Comparison of ENCODE assay signal across 16 cellular contexts in the genomic region with DNA sequence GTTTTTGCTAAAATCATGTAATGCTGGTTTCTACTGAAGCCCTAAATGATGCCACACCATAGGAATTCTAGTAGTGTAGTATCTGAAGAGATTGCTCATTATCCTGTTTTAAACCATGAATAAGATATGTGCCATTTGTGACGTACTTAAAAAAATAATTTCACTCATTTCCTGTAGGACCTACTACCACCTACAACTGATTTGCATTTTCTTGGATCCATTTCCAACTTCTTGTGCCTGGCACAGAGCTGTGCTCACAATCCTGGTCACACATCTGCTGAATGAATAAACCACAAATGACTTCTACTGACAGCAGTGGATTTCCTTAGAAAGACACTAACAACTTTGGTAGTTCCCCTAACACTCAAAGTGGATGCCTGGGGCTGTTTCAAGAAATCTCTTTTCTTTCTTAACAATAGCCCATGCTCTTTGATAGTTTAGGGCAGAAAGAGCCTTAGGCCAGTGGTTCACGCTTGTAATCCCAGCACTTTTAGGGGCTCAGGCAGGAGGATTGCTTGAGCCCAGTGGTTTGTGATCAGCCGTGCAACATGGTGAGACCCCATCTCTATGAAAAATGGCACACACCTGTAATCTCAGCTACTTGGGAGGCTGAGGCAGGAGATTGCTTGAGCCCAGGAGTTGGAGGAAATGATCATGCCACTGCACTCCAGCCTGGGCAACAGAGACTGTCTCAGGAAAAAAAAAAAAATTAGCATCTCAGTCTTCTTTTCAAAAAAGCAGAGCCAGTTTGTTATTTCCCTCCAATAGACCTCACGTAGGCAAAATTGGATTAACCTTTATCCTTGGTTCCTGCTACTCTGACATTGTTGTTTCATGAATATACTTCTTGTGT. TPM values are rescaled to one million over a fixed set of nuclear protein-coding genes. Genes with fewer than 3 reads are reported as not detected.
DNase-seq lines count a peak whose midpoint lies in the region; ATAC-seq and TF ChIP-seq lines count a peak whose summit lies in the region.
"Had no signal": no experiment of that assay in that cellular context is flagged by ENCODE, and none has a peak within 500 bp of the region (broad histone marks: within the 10 kb centered on the region; RNA-seq: fewer than 3 reads in every experiment).

No MANE protein-coding gene starts in this region.

- no peak overlapping the region for H3K4me2 ChIP-seq in skeletal muscle satellite cell (ENCODE audit: low read length)

- ATAC-seq in activated CD8-positive, alpha-beta memory T cell treated with anti-CD3 and anti-CD28 coated beads, Interleukin-2, amount 10 ng/mL, durations not matched to agents 7 days and 5 days = peak; percentile 63
- ATAC-seq in HG02678 (IDR thresholded peaks at IDR 0.05; ENCODE audit: unreplicated experiment) (no peak), Right ventricle myocardium inferior (no peak)

- CTCF ChIA-PET in activated CD8-positive, alpha-beta memory T cell treated with anti-CD3 and anti-CD28 coated beads, Interleukin-2, amount 10 ng/mL, durations not matched to agents 7 days and 5 days (lab: Charles Lee) = interaction anchor here (1.3 to 2.4 kb wide), 2 partner anchors 10 to 20 kb away, joined by 3 to 9 read pairs; no protein-coding TSS in a partner anchor

- peak overlapping the region; percentile 78 for H3K27ac Mint-ChIP-seq in activated CD8-positive, alpha-beta memory T cell treated with anti-CD3 and anti-CD28 coated beads, Interleukin-2, amount 10 ng/mL, durations not matched to agents 7 days and 5 days
- H3K27ac Mint-ChIP-seq: activated naive CD8-positive, alpha-beta T cell; nephron progenitor cell had no signal

- peak; percentile 47 for DNase-seq in activated CD8-positive, alpha-beta memory T cell treated with anti-CD3 and anti-CD28 coated beads, Interleukin-2, amount 10 ng/mL, durations not matched to agents 7 days and 5 days
- no peak for DNase-seq in activated CD8-positive, alpha-beta memory T cell treated with anti-CD3 and anti-CD28 coated beads for 24 hours
- peak; percentile 10 for DNase-seq in Jurkat, Clone E6-1 (ENCODE audit: low read depth, low spot score)
- peak; percentile 40 for DNase-seq in brain microvascular endothelial cell
- no peak for DNase-seq in NCI-H526 treated with DMSO at 0.1 percent for 48 hours (lab: John Stamatoyannopoulos, UW)
- no peak for DNase-seq in Right ventricle myocardium inferior (ENCODE audit: missing footprints)
- DNase-seq: AML-193, GF-D8, NCI-H187 treated with DMSO at 0.1 percent for 48 hours, nephron progenitor cell had no signal

- H3K27me3 ChIP-seq in brain microvascular endothelial cell (replicated peaks) (no peaks in the 10 kb centered on the region), skeletal muscle satellite cell (ENCODE audit: control insufficient read depth, insufficient read depth, low read length) (no peaks in the 10 kb centered on the region)

- H3K36me3 ChIP-seq in brain microvascular endothelial cell (replicated peaks) (no peaks in the 10 kb centered on the region), skeletal muscle satellite cell (ENCODE audit: insufficient read depth, low read length) (no peaks in the 10 kb centered on the region)
- H3K36me3 ChIP-seq: thoracic aorta had no signal

- H3K9me3 Mint-ChIP-seq in activated CD8-positive, alpha-beta memory T cell treated with anti-CD3 and anti-CD28 coated beads, Interleukin-2, amount 10 ng/mL, durations not matched to agents 7 days and 5 days (ENCODE audit: low read depth) = no peaks in the 10 kb centered on the region

- in situ Hi-C loops in brain microvascular endothelial cell (cut with HindIII; ENCODE audit: low pct_ligation_motif_present, low sequenced_read_pairs) = no loop called here

- no peak overlapping the region for H3K4me3 ChIP-seq in Jurkat, Clone E6-1 (ENCODE audit: low read length)
- H3K4me3 ChIP-seq in brain microvascular endothelial cell (ENCODE audit: low read depth, low read length) (no peak overlapping the region), skeletal muscle satellite cell (ENCODE audit: low read length) (no peak overlapping the region)
- H3K4me3 ChIP-seq: thoracic aorta had no signal

- TF ChIP-seq CTCF in brain microvascular endothelial cell (IDR thresholded peaks at IDR 0.05; ENCODE audit: low read depth, low read length, missing control alignments) = no peak

- H3K36me3 Mint-ChIP-seq in activated CD8-positive, alpha-beta memory T cell treated with anti-CD3 and anti-CD28 coated beads, Interleukin-2, amount 10 ng/mL, durations not matched to agents 7 days and 5 days = no peaks in the 10 kb centered on the region
- H3K36me3 Mint-ChIP-seq: activated naive CD8-positive, alpha-beta T cell had no signal

- H3K9ac ChIP-seq in skeletal muscle satellite cell (ENCODE audit: low read depth, low read length) = peak overlapping the region; percentile 43

- intact Hi-C loops in Right ventricle myocardium inferior (cut with DNase I) = no loop called here

- no peaks in the 10 kb centered on the region for H3K9me3 ChIP-seq in skeletal muscle satellite cell (replicated peaks; ENCODE audit: low read length)
- H3K9me3 ChIP-seq: thoracic aorta had no signal

- no peaks in the 10 kb centered on the region for H3K27me3 Mint-ChIP-seq in activated CD8-positive, alpha-beta memory T cell treated with anti-CD3 and anti-CD28 coated beads, Interleukin-2, amount 10 ng/mL, durations not matched to agents 7 days and 5 days
- H3K27me3 Mint-ChIP-seq: activated naive CD8-positive, alpha-beta T cell had no signal

- peaks cover 48% of the 10 kb centered on the region for H3K4me1 Mint-ChIP-seq in activated CD8-positive, alpha-beta memory T cell treated with anti-CD3 and anti-CD28 coated beads, Interleukin-2, amount 10 ng/mL, durations not matched to agents 7 days and 5 days
- H3K4me1 Mint-ChIP-seq: nephron progenitor cell had no signal

- no peak overlapping the region for H3K4me3 Mint-ChIP-seq in activated CD8-positive, alpha-beta memory T cell treated with anti-CD3 and anti-CD28 coated beads, Interleukin-2, amount 10 ng/mL, durations not matched to agents 7 days and 5 days
- H3K4me3 Mint-ChIP-seq: activated naive CD8-positive, alpha-beta T cell; nephron progenitor cell had no signal

- peak overlapping the region; percentile 15 for H3K27ac ChIP-seq in brain microvascular endothelial cell
- H3K27ac ChIP-seq: epithelial cell of prostate, thoracic aorta had no signal

- peaks cover 12% of the 10 kb centered on the region for H3K4me1 ChIP-seq in skeletal muscle satellite cell (ENCODE audit: control insufficient read depth, insufficient read depth, low read length)

RNA-seq across cellular contexts. Expression of a gene that starts 13.0 kb away (rescaled TPM):
- 100 to 1,000 TPM; 109 to 130 TPM for total RNA-seq in activated CD8-positive, alpha-beta memory T cell treated with anti-CD3 and anti-CD28 coated beads, Interleukin-2, amount 10 ng/mL, durations not matched to agents 7 days and 5 days
- 65.0 TPM for polyA plus RNA-seq in Jurkat, Clone E6-1 (2012; ENCODE audit: insufficient read depth, insufficient read length)
- 1.7 and 4.8 TPM in 2 replicates for total RNA-seq in skeletal muscle satellite cell (2012; rRNA removed)
- 1.2 TPM for total RNA-seq in Right ventricle myocardium inferior
- polyA plus RNA-seq: keratinocyte had no signal

Comparison
In these comparisons a context has a peak if more than half of its experiments do, and no peak if none do; other contexts are left out.
1. DNase-seq: peak in activated CD8-positive, alpha-beta memory T cell treated with anti-CD3 and anti-CD28 coated beads, Interleukin-2, amount 10 ng/mL, durations not matched to agents 7 days and 5 days (single experiment), Jurkat, Clone E6-1 (single experiment) and brain microvascular endothelial cell (single experiment); none in activated CD8-positive, alpha-beta memory T cell treated with anti-CD3 and anti-CD28 coated beads for 24 hours (single experiment), NCI-H526 treated with DMSO at 0.1 percent for 48 hours (single experiment) and Right ventricle myocardium inferior (single experiment).
2. RNA of a gene that starts 13.0 kb away (total RNA-seq): 109 to 130 TPM in activated CD8-positive, alpha-beta memory T cell treated with anti-CD3 and anti-CD28 coated beads, Interleukin-2, amount 10 ng/mL, durations not matched to agents 7 days and 5 days; 1.2 TPM in Right ventricle myocardium inferior (single experiment); every median in the first group is over 10 times any median in the second.